Comparison of ENCODE assay signal across 25 cellular contexts in genomic region chr2:131400849-131401248, GRCh38. TPM values are rescaled to one million over a fixed set of nuclear protein-coding genes. Genes with fewer than 3 reads are reported as not detected.
A peak's percentile ranks its signal among the peaks of the same experiment; 100 is the strongest.
DNase-seq lines count a peak whose midpoint lies in the region; ATAC-seq, FAIRE-seq and TF ChIP-seq lines count a peak whose summit lies in the region.
"Had no signal": no experiment of that assay in that cellular context is flagged by ENCODE, and none has a peak within 500 bp of the region (broad histone marks: within the 10 kb centered on the region; RNA-seq: fewer than 3 reads in every experiment).

No MANE protein-coding gene starts in this region.

- H3K14ac ChIP-seq in H1 (ENCODE audit: insufficient read length) (no peak overlapping the region), neuronal stem cell (ENCODE audit: low read length) (no peak overlapping the region)

- H4K91ac ChIP-seq in H1 (replicated peaks; ENCODE audit: insufficient read length, low read length) (no peak overlapping the region), neuronal stem cell (ENCODE audit: low read depth, low read length, poor library complexity) (no peak overlapping the region)

- TF ChIP-seq RAD21 in H1 (IDR thresholded peaks at IDR 0.05 in 1 of 2, conservative IDR thresholded peaks at IDR 0.05 in 1 of 2; ENCODE audit: low read depth in 2 of 2, low read length in 2 of 2), result no peak; a peak in 1 of 4 replicates

- no peak overlapping the region for H2AK5ac ChIP-seq in H1 (ENCODE audit: low read depth, low read length)
- H2AK5ac ChIP-seq in neuronal stem cell (ENCODE audit: low read depth, low read length), result no peak overlapping the region

- TF ChIP-seq CTCF in DND-41 (IDR thresholded peaks at IDR 0.05; ENCODE audit: borderline replicate concordance, extremely low read depth, low read length, poor library complexity, severe bottlenecking) (no peak), H1 (IDR thresholded peaks at IDR 0.05; ENCODE audit: control extremely low read depth in 1 of 3, insufficient read depth in 1 of 3, low read depth in 1 of 3, low read length in 3 of 3) (no peak), PC-3 (conservative IDR thresholded peaks at IDR 0.05; ENCODE audit: low read depth, low read length) (no peak)

- no peak for FAIRE-seq in H1 (lab: Jason Lieb, UNC)
- FAIRE-seq: GM12891, GM18507 had no signal

- H2BK5ac ChIP-seq in H1 (ENCODE audit: low read depth, low read length) (no peak overlapping the region), neuronal stem cell (ENCODE audit: low read length) (no peak overlapping the region)

- H3K27me3 ChIP-seq in DND-41 (ENCODE audit: insufficient read depth, low read length, poor library complexity) (no peaks in the 10 kb centered on the region), H1 (replicated peaks in 1 of 4; ENCODE audit: control insufficient read depth in 3 of 4, extremely low read depth in 1 of 4, insufficient read depth in 3 of 4, low read length in 3 of 4) (no peaks in the 10 kb centered on the region), neuronal stem cell (ENCODE audit: control insufficient read depth in 3 of 3, insufficient read depth in 3 of 3, low read depth in 1 of 3, low read length in 3 of 3) (peaks cover 0 to 26% (median 0%) of the 10 kb centered on the region in 3 experiments), PC-3 (ENCODE audit: low read length) (peaks cover 51% of the 10 kb centered on the region)
- H3K27me3 ChIP-seq: BLaER1 had no signal

- H3K9me3 ChIP-seq in DND-41 (ENCODE audit: insufficient read depth, low read length, severe bottlenecking), result no peaks in the 10 kb centered on the region
- H3K9me3 ChIP-seq in H1 (ENCODE audit: insufficient read depth in 2 of 2, low read depth in 1 of 2, low read length in 1 of 2), result no peaks in the 10 kb centered on the region
- H3K9me3 ChIP-seq in neuronal stem cell (replicated peaks in 1 of 2; ENCODE audit: control insufficient read depth in 2 of 2, insufficient read depth in 1 of 2, low read depth in 1 of 2, low read length in 2 of 2), result no peaks in the 10 kb centered on the region
- H3K9me3 ChIP-seq in PC-3 (ENCODE audit: low read length), result no peaks in the 10 kb centered on the region
- H3K9me3 ChIP-seq: BLaER1, Caco-2 had no signal

- H3K9ac ChIP-seq in DND-41 (ENCODE audit: low read depth, low read length) (no peak overlapping the region), H1 (replicated peaks in 1 of 4; ENCODE audit: extremely low read depth in 1 of 4, low read depth in 3 of 4, low read length in 3 of 4) (no peak overlapping the region), neuronal stem cell (ENCODE audit: low read depth, low read length, poor library complexity) (peak overlapping the region; percentile 32), PC-3 (ENCODE audit: low read length) (no peak overlapping the region)
- H3K9ac ChIP-seq: BLaER1 had no signal

- 89% methylated on average over 4 of the region's 4 CpGs; no CpG with 5 or more reads in 1 of the 2 experiments for WGBS in H1 (ENCODE audit: extremely low coverage in 1 of 2, insufficient coverage in 1 of 2, insufficient read length in 1 of 2, insufficient replicate concordance in 2 of 2, low coverage in 1 of 2, low lambda C conversion rate in 2 of 2, missing lambda C conversion rate in 1 of 2), 2 experiments
- WGBS in neuronal stem cell (ENCODE audit: extremely low coverage in 2 of 2, insufficient read length in 2 of 2, insufficient replicate concordance in 1 of 2), 2 donors, result no CpG with 5 or more reads among the region's 4 CpGs

- H3K23ac ChIP-seq in H1 (ENCODE audit: insufficient read length), result no peak overlapping the region
- no peak overlapping the region for H3K23ac ChIP-seq in neuronal stem cell (ENCODE audit: low read depth, low read length, poor library complexity)

- H3K56ac ChIP-seq in H1 (replicated peaks; ENCODE audit: insufficient read length, low read depth, low read length), result no peak overlapping the region

- DNase-seq in DND-41 (no peak), SK-N-DZ (ENCODE audit: low spot score) (peak; percentile 74), H1 (ENCODE audit: low read depth in 1 of 2, low spot score in 2 of 2) (no peak), neuronal stem cell (ENCODE audit: low spot score) (no peak), PC-3 (no peak), SIG-M5 (lab: John Stamatoyannopoulos, UW) (no peak)
- DNase-seq: Caco-2; CD4-positive, CD25-positive, alpha-beta regulatory T cell; CD8-positive, alpha-beta T cell; DMS153; DMS79; GF-D8; H9 had no signal

- no peaks in the 10 kb centered on the region for H3F3A ChIP-seq in PC-3 (ENCODE audit: low read length, unreplicated experiment)

- CTCF ChIA-PET in H1 (lab: Charles Lee; ENCODE audit: partially characterized antibody) (no interaction called here), PC-3 (lab: Charles Lee) (no interaction called here)

- H3K27ac ChIP-seq in DND-41 (ENCODE audit: low read length) (no peak overlapping the region; the same call in 1 of the 2 replicates), H1 (ENCODE audit: low read depth, low read length) (no peak overlapping the region), neuronal stem cell (replicated peaks; ENCODE audit: low read length) (no peak overlapping the region), PC-3 (ENCODE audit: low read length) (no peak overlapping the region)
- H3K27ac ChIP-seq: BLaER1, C4-2B had no signal

- TF ChIP-seq EP300 in H1 (IDR thresholded peaks at IDR 0.05; ENCODE audit: borderline replicate concordance in 1 of 2, low read depth in 2 of 2, low read length in 2 of 2), result no peak

- no peaks in the 10 kb centered on the region for H3K9me2 ChIP-seq in PC-3 (replicated peaks; ENCODE audit: low read length)

- H3K79me2 ChIP-seq in DND-41 (ENCODE audit: insufficient read depth, low read length), result peaks cover under 1% of the 10 kb centered on the region; the same call in 1 of the 2 replicates
- no peaks in the 10 kb centered on the region for H3K79me2 ChIP-seq in H1 (ENCODE audit: control insufficient read depth in 1 of 2, insufficient read depth in 2 of 2, low read length in 2 of 2)
- H3K79me2 ChIP-seq in PC-3 (ENCODE audit: low read length), result no peaks in the 10 kb centered on the region

- H2BK20ac ChIP-seq in H1 (ENCODE audit: low read length), result no peak overlapping the region

- H3K4me3 ChIP-seq in DND-41 (ENCODE audit: low read depth in 1 of 2, low read length in 2 of 2) (no peak overlapping the region), H1 (ENCODE audit: extremely low read depth in 1 of 4, insufficient read depth in 2 of 4, low read depth in 3 of 4, low read length in 4 of 4) (no peak overlapping the region), neuronal stem cell (ENCODE audit: low read length in 2 of 2) (no peak overlapping the region), PC-3 (ENCODE audit: low read length) (no peak overlapping the region)
- H3K4me3 ChIP-seq: BLaER1 had no signal

- TF ChIP-seq POLR2A in H1 (IDR thresholded peaks at IDR 0.05; ENCODE audit: control extremely low read depth in 1 of 2, low read depth in 2 of 2, low read length in 2 of 2), result no peak

- H4K20me1 ChIP-seq in DND-41 (ENCODE audit: insufficient read depth, low read length) (no peaks in the 10 kb centered on the region), H1 (replicated peaks in 1 of 2; ENCODE audit: control insufficient read depth in 1 of 2, insufficient read depth in 2 of 2, low read length in 2 of 2) (no peaks in the 10 kb centered on the region), PC-3 (ENCODE audit: low read length) (no peaks in the 10 kb centered on the region)
- H4K20me1 ChIP-seq: BLaER1 had no signal

- ATAC-seq in DND-41 (ENCODE audit: insufficient read depth, low read depth), result no peak
- ATAC-seq in PC-3, result no peak
- no peak for ATAC-seq in HG03159 (IDR thresholded peaks at IDR 0.05; ENCODE audit: unreplicated experiment)
- no peak for ATAC-seq in GM18907 (IDR thresholded peaks at IDR 0.05; ENCODE audit: unreplicated experiment)
- ATAC-seq: CD8-positive, alpha-beta T cell; HCT116 had no signal

- H3K36me3 ChIP-seq in DND-41 (ENCODE audit: insufficient read depth, low read length) (no peaks in the 10 kb centered on the region), H1 (ENCODE audit: control insufficient read depth in 2 of 4, insufficient read depth in 4 of 4, low read length in 3 of 4) (no peaks in the 10 kb centered on the region), neuronal stem cell (replicated peaks in 1 of 2; ENCODE audit: control insufficient read depth in 2 of 2, insufficient read depth in 2 of 2, low read length in 2 of 2) (no peaks in the 10 kb centered on the region), PC-3 (ENCODE audit: low read depth, low read length) (no peaks in the 10 kb centered on the region)
- H3K36me3 ChIP-seq: BLaER1 had no signal

- H3K4ac ChIP-seq in H1 (replicated peaks; ENCODE audit: insufficient read length, low read depth, low read length) (no peak overlapping the region), neuronal stem cell (ENCODE audit: low read length) (no peak overlapping the region)

- H4K8ac ChIP-seq in H1 (ENCODE audit: extremely low read depth, insufficient read depth, low read length), result no peak overlapping the region
- H4K8ac ChIP-seq in neuronal stem cell (ENCODE audit: low read depth, low read length), result no peak overlapping the region

- H3K18ac ChIP-seq in H1 (ENCODE audit: extremely low read depth, low read length) (no peak overlapping the region), neuronal stem cell (ENCODE audit: low read length) (no peak overlapping the region)

- no peak overlapping the region for H4K5ac ChIP-seq in H1 (ENCODE audit: insufficient read length, low read depth, low read length)

- H3K4me1 ChIP-seq in DND-41 (ENCODE audit: insufficient read depth, low read length), result peaks cover 34% of the 10 kb centered on the region
- peaks cover 0 to 2% (median 0%) of the 10 kb centered on the region in 4 experiments; a peak in 1 of 7 replicates for H3K4me1 ChIP-seq in H1 (replicated peaks in 1 of 4; ENCODE audit: control insufficient read depth in 3 of 4, insufficient read depth in 4 of 4, low read length in 3 of 4)
- H3K4me1 ChIP-seq in neuronal stem cell (ENCODE audit: control insufficient read depth in 2 of 2, insufficient read depth in 1 of 2, low read depth in 1 of 2, low read length in 2 of 2), result peaks cover 0 to 3% of the 10 kb centered on the region in 2 donors
- H3K4me1 ChIP-seq in PC-3 (ENCODE audit: insufficient read depth, low read length), result no peaks in the 10 kb centered on the region
- H3K4me1 ChIP-seq: BLaER1, Caco-2 had no signal

- intact Hi-C loops in PC-3 (cut with micrococcal nuclease), result no loop called here

- H2BK12ac ChIP-seq in H1 (ENCODE audit: low read depth, low read length) (no peak overlapping the region), neuronal stem cell (ENCODE audit: low read length) (no peak overlapping the region)

- H3K4me2 ChIP-seq in DND-41 (ENCODE audit: insufficient read depth, low read length) (no peak overlapping the region), H1 (ENCODE audit: insufficient read depth in 1 of 2, low read depth in 2 of 2, low read length in 2 of 2) (no peak overlapping the region), neuronal stem cell (ENCODE audit: insufficient read depth, low read length, poor library complexity, severe bottlenecking) (no peak overlapping the region), PC-3 (ENCODE audit: low read length) (no peak overlapping the region)
- H3K4me2 ChIP-seq: BLaER1 had no signal

- H3K23me2 ChIP-seq in H1 (ENCODE audit: low read depth, low read length), result no peaks in the 10 kb centered on the region

- no peak overlapping the region for H2BK120ac ChIP-seq in H1 (replicated peaks; ENCODE audit: low read depth, low read length)
- no peak overlapping the region for H2BK120ac ChIP-seq in neuronal stem cell (ENCODE audit: low read depth, low read length)

- H2BK15ac ChIP-seq in H1 (ENCODE audit: low read length) (no peak overlapping the region), neuronal stem cell (ENCODE audit: low read length) (no peak overlapping the region)

- peak overlapping the region; percentile 14; the same call in 1 of the 2 replicates for H2AFZ ChIP-seq in DND-41 (ENCODE audit: low read depth, low read length)
- 0 out of 2 replicates have a peak overlapping the region, but pooled peaks have one; percentile 32 for H2AFZ ChIP-seq in H1 (ENCODE audit: low read length)
- no peak overlapping the region for H2AFZ ChIP-seq in neuronal stem cell (ENCODE audit: low read length)
- no peak overlapping the region for H2AFZ ChIP-seq in PC-3 (ENCODE audit: low read length)

- POLR2A ChIA-PET in H1 (lab: Charles Lee; ENCODE audit: partially characterized antibody), result no interaction called here
- POLR2A ChIA-PET in PC-3 (lab: Charles Lee; ENCODE audit: unreplicated experiment), result no interaction called here

- no TSS peak for BruUV-seq in PC-3 (replicated peaks; lab: Mats Ljungman, UMichigan)

- no peaks in the 10 kb centered on the region for H3K79me1 ChIP-seq in H1 (ENCODE audit: low read depth, low read length)
- no peaks in the 10 kb centered on the region for H3K79me1 ChIP-seq in neuronal stem cell (ENCODE audit: low read depth, low read length)

RNA-seq across cellular contexts. Expression of gene RAB6D, which starts 36.9 kb away (rescaled TPM):
- not detected in 2 replicates for polyA plus RNA-seq in SK-N-DZ (2014; cell fraction: cytosol; rRNA removed)
- polyA plus RNA-seq in SK-N-DZ (2014; cell fraction: nucleus; rRNA removed), result not detected in 2 replicates
- 0.17 and 0.22 TPM in 2 replicates for total RNA-seq in H1 (2021; fragmentation: NEBNext Ultra II Directional; extraction: Animal tissue kit (Norgen Biotek cat#: 25700))
- 0.05 and 0.06 TPM in 2 replicates for polyA plus RNA-seq in H1 (2011; rRNA removed)
- polyA plus RNA-seq in H1 (2011; cell fraction: cytosol; rRNA removed), result 0.05 TPM
- polyA plus RNA-seq in H1 (2011; cell fraction: nucleus; rRNA removed), result not detected
- polyA plus RNA-seq in H1 (2012, experiment 1 of 2), result 0.05 to 0.10 TPM in 2 of 4 replicates, not detected in the others
- not detected for polyA plus RNA-seq in H1 (2012, experiment 2 of 2)
- 0.02 TPM for polyA plus RNA-seq in H1 (2013, experiment 1 of 2)
- polyA plus RNA-seq in H1 (2013, experiment 2 of 2), result 0.02 TPM
- 0.07 and 0.13 TPM in 2 replicates for polyA minus RNA-seq in H1 (2011; rRNA and poly(A)+ RNA removed)
- polyA minus RNA-seq in H1 (2011; cell fraction: cytosol; rRNA and poly(A)+ RNA removed), result not detected
- polyA minus RNA-seq in H1 (2011; cell fraction: nucleus; rRNA and poly(A)+ RNA removed), result not detected
- polyA plus RNA-seq in neuronal stem cell (2013, experiment 1 of 2), result 0.04 TPM
- polyA plus RNA-seq in neuronal stem cell (2013, experiment 2 of 2), result 0.01 TPM
- not detected in 2 replicates for total RNA-seq in PC-3 (2014; rRNA removed)
- total RNA-seq: A172; A673; CD4-positive, CD25-positive, alpha-beta regulatory T cell; CD8-positive, alpha-beta T cell; Daoy; G401; H4; H9 had no signal

Comparison
In these comparisons a context has a peak if more than half of its experiments do, and no peak if none do; other contexts are left out.
1. H2AFZ ChIP-seq: peak in DND-41 (single experiment) and H1 (single experiment); none in neuronal stem cell (single experiment) and PC-3 (single experiment).